Comparison of ENCODE assay signal across 1 cellular context in genomic region chr1:182337736-182338571, GRCh38.
A peak's percentile ranks its signal among the peaks of the same experiment; 100 is the strongest.
TF ChIP-seq lines count a peak whose summit lies in the region.

No MANE protein-coding gene starts in this region.

TF ChIP-seq in K562, 482 proteins besides CTCF, POLR2A, EP300 and RAD21 (continued from another document and continues in another):
- TF ChIP-seq CTBP1 (IDR thresholded peaks at IDR 0.05; ENCODE audit: borderline replicate concordance) (peak; percentile 99), CEBPB (tag; IDR thresholded peaks at IDR 0.05) (peak; percentile 85), SRSF1 (IDR thresholded peaks at IDR 0.05; ENCODE audit: low read depth, low read length) (no peak), IRF9 (tag; IDR thresholded peaks at IDR 0.05) (peak; percentile 39), PBX2 (CRISPR knock-in tag; IDR thresholded peaks at IDR 0.05; ENCODE audit: low read depth) (no peak), PBX2 (tag; conservative IDR thresholded peaks at IDR 0.05; ENCODE audit: low read depth) (peak; percentile 86), DIDO1 (tag; IDR thresholded peaks at IDR 0.05; ENCODE audit: low read depth) (no peak), ZNF140 (CRISPR knock-in tag; IDR thresholded peaks at IDR 0.05) (peak; percentile 66; the same call in 1 of the 2 replicates), HNRNPL (IDR thresholded peaks at IDR 0.05; ENCODE audit: low read depth, low read length) (no peak), ZNF592 (IDR thresholded peaks at IDR 0.05) (peak; percentile 97), ZNF436 (CRISPR knock-in tag; IDR thresholded peaks at IDR 0.05) (0 out of 2 replicates have a peak, but pooled peaks have one; percentile 32), CBX3 (IDR thresholded peaks at IDR 0.05; ENCODE audit: borderline replicate concordance in 1 of 2, low read length in 2 of 2) (peak in 1 of 2 experiments; percentile 99; a peak in 2 of 3 replicates), NFIC (IDR thresholded peaks at IDR 0.05) (peak; percentile 94), ZNF24 (IDR thresholded peaks at IDR 0.05) (peak; percentile 65; the same call in 1 of the 2 replicates), AFF1 (IDR thresholded peaks at IDR 0.05; ENCODE audit: low read depth in 1 of 2, partially characterized antibody in 2 of 2) (peak; percentile 57 to 88), SLC30A9 (CRISPR knock-in tag; IDR thresholded peaks at IDR 0.05) (no peak), SIN3B (IDR thresholded peaks at IDR 0.05; ENCODE audit: low read depth) (no peak), FOSL1 (tag; conservative IDR thresholded peaks at IDR 0.05) (peak; percentile 37; the same call in 1 of the 2 replicates), SMAD2 (IDR thresholded peaks at IDR 0.05; ENCODE audit: low read depth, low read length) (no peak), ZNF699 (CRISPR knock-in tag; IDR thresholded peaks at IDR 0.05; ENCODE audit: insufficient replicate concordance) (no peak), ZNF175 (CRISPR knock-in tag; IDR thresholded peaks at IDR 0.05; ENCODE audit: low read depth) (peak; percentile 82; the same call in 1 of the 2 replicates), NFE2L1 (tag; IDR thresholded peaks at IDR 0.05; ENCODE audit: borderline replicate concordance, low read depth) (0 out of 2 replicates have a peak, but pooled peaks have one; percentile 19), SOX6 (IDR thresholded peaks at IDR 0.05) (peak; percentile 98), XRCC5 (IDR thresholded peaks at IDR 0.05; ENCODE audit: low read depth, low read length) (0 out of 2 replicates have a peak, but pooled peaks have one; percentile 72), MTA3 (IDR thresholded peaks at IDR 0.05; ENCODE audit: borderline replicate concordance) (peak; percentile 95), TRIM28 (IDR thresholded peaks at IDR 0.05) (peak; percentile 94), PHB2 (IDR thresholded peaks at IDR 0.05; ENCODE audit: low read depth) (no peak), ETV5 (CRISPR knock-in tag; IDR thresholded peaks at IDR 0.05; ENCODE audit: low read depth) (peak; percentile 98), STAG1 (CRISPR knock-in tag; IDR thresholded peaks at IDR 0.05; ENCODE audit: borderline replicate concordance) (no peak), ZNF75A (CRISPR knock-in tag; IDR thresholded peaks at IDR 0.05) (peak; percentile 40), TCFL5 (CRISPR knock-in tag; conservative IDR thresholded peaks at IDR 0.05) (no peak), C11orf30 (IDR thresholded peaks at IDR 0.05; ENCODE audit: low read depth) (no peak), YY1 (IDR thresholded peaks at IDR 0.05; ENCODE audit: borderline replicate concordance in 1 of 3, control insufficient read depth in 1 of 3, extremely low read depth in 1 of 3, insufficient read depth in 3 of 3, insufficient read length in 1 of 3, insufficient replicate concordance in 2 of 3, low read depth in 1 of 3, low read length in 2 of 3) (no peak), NR4A1 (CRISPR knock-in tag; IDR thresholded peaks at IDR 0.05) (peak; percentile 78; the same call in 1 of the 2 replicates), NR4A1 (tag; IDR thresholded peaks at IDR 0.05) (peak; percentile 88), L3MBTL2 (IDR thresholded peaks at IDR 0.05) (peak; percentile 88), SREBF2 (CRISPR knock-in tag; IDR thresholded peaks at IDR 0.05) (no peak), SRSF3 (IDR thresholded peaks at IDR 0.05; ENCODE audit: insufficient read depth, low read length) (no peak), ETS1 (conservative IDR thresholded peaks at IDR 0.05; ENCODE audit: control insufficient read depth, low read depth, low read length) (peak; percentile 38; the same call in 1 of the 2 replicates)
- TF ChIP-seq, protein P1, sequence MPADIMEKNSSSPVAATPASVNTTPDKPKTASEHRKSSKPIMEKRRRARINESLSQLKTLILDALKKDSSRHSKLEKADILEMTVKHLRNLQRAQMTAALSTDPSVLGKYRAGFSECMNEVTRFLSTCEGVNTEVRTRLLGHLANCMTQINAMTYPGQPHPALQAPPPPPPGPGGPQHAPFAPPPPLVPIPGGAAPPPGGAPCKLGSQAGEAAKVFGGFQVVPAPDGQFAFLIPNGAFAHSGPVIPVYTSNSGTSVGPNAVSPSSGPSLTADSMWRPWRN (IDR thresholded peaks at IDR 0.05; ENCODE audit: low read depth) = peak; percentile 81
- TF ChIP-seq, protein P2, sequence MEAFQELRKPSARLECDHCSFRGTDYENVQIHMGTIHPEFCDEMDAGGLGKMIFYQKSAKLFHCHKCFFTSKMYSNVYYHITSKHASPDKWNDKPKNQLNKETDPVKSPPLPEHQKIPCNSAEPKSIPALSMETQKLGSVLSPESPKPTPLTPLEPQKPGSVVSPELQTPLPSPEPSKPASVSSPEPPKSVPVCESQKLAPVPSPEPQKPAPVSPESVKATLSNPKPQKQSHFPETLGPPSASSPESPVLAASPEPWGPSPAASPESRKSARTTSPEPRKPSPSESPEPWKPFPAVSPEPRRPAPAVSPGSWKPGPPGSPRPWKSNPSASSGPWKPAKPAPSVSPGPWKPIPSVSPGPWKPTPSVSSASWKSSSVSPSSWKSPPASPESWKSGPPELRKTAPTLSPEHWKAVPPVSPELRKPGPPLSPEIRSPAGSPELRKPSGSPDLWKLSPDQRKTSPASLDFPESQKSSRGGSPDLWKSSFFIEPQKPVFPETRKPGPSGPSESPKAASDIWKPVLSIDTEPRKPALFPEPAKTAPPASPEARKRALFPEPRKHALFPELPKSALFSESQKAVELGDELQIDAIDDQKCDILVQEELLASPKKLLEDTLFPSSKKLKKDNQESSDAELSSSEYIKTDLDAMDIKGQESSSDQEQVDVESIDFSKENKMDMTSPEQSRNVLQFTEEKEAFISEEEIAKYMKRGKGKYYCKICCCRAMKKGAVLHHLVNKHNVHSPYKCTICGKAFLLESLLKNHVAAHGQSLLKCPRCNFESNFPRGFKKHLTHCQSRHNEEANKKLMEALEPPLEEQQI (IDR thresholded peaks at IDR 0.05) = 0 out of 2 replicates have a peak, but pooled peaks have one; percentile 22
